1 cellular context compared by ENCODE assay signal in the genomic region with DNA sequence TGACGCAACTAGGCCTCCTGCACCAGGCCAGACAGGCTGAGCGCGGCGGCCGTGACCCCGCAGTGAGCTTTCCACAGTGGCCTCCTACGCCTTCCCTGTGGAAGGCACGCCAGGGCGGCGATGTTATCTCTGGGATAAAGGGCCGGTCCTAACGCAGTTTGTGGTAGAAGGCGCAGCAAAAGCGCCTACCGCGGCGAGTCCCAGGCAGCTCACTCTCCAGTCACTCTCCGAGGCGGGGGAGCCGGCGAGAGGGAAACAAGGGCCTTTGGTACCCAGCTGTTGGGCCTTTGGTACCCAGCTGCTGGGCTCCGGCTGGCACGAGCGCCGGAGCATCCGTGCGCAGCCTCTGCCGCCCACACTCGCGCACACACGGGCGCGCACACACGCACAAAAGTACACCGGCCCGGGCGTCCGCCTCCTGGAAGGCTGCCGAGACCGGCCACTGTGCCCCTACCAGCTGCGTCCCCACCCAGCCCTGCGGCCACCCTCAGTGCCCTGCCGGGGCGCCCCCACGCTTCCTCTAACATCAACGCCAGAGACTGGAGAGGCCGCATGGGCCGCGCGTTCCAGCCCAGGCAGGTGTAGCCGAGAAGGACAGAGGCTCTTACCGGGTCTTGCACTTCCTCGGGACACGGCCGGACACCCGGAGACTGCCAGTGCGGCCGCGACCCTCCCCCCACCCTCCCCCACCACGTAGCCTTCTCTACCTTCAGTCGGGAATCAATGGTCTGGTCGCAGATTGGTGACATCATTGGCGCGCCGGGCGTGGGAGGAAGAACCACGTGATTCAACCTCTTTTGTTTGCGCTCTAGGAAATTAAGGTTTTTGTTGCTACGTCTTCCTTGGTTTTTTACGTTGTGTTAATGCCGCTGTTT.
TF ChIP-seq lines count a peak whose summit lies in the region.

No MANE protein-coding gene starts in this region.

TF ChIP-seq in SK-N-SH, 30 proteins besides CTCF, POLR2A, EP300 and RAD21 (continued from another document):
- TF ChIP-seq, protein P1, sequence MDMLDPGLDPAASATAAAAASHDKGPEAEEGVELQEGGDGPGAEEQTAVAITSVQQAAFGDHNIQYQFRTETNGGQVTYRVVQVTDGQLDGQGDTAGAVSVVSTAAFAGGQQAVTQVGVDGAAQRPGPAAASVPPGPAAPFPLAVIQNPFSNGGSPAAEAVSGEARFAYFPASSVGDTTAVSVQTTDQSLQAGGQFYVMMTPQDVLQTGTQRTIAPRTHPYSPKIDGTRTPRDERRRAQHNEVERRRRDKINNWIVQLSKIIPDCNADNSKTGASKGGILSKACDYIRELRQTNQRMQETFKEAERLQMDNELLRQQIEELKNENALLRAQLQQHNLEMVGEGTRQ (IDR thresholded peaks at IDR 0.05; ENCODE audit: borderline replicate concordance, low read depth, low read length) = peak; percentile 79
- TF ChIP-seq SIN3A (IDR thresholded peaks at IDR 0.05; ENCODE audit: borderline replicate concordance, low read depth, low read length) (0 out of 2 replicates have a peak, but pooled peaks have one; percentile 50), TAF1 (IDR thresholded peaks at IDR 0.05; ENCODE audit: borderline replicate concordance, low read depth, low read length) (peak; percentile 63; the same call in 1 of the 2 replicates), RFX5 (IDR thresholded peaks at IDR 0.05; ENCODE audit: low read length) (no peak), NFIC (IDR thresholded peaks at IDR 0.05; ENCODE audit: borderline replicate concordance) (no peak), MXI1 (IDR thresholded peaks at IDR 0.05; ENCODE audit: low read depth, low read length) (peak; percentile 69), GATA2 (CRISPR knock-in tag; IDR thresholded peaks at IDR 0.05) (peak; percentile 90)
TF ChIP-seq in SK-N-SH: peak in this region for 11.
